8 cellular contexts compared by ENCODE assay signal in genomic region chr4:127586922-127587571, GRCh38. TPM values are rescaled to one million over a fixed set of nuclear protein-coding genes. Genes with fewer than 3 reads are reported as not detected.
DNase-seq lines count a peak whose midpoint lies in the region; ATAC-seq and TF ChIP-seq lines count a peak whose summit lies in the region.

No MANE protein-coding gene starts in this region.

- no peaks in the 10 kb centered on the region for H3K4me1 ChIP-seq in H9 (ENCODE audit: insufficient read depth, low read length)
- no peaks in the 10 kb centered on the region for H3K4me1 ChIP-seq in heart left ventricle
- H3K4me1 ChIP-seq in thyroid gland, result no peaks in the 10 kb centered on the region

- no peak overlapping the region for H3K23ac ChIP-seq in H9 (ENCODE audit: insufficient read length, low read depth, low read length)

- no peaks in the 10 kb centered on the region for H3K36me3 Mint-ChIP-seq in activated naive CD4-positive, alpha-beta T cell treated with anti-CD3 and anti-CD28 coated beads, Interleukin-2, amount 50 U/mL, for 72 hours
- H3K36me3 Mint-ChIP-seq in H9 (ENCODE audit: insufficient read depth in 1 of 3, low read depth in 3 of 3), result peaks cover 3 to 7% (median 4%) of the 10 kb centered on the region in 3 experiments; a peak in 3 of 7 replicates

- H2AFZ ChIP-seq in H9 (ENCODE audit: low read length), result no peak overlapping the region

- H3K18ac ChIP-seq in H9 (ENCODE audit: insufficient read length, low read depth, low read length), result no peak overlapping the region

- no peaks in the 10 kb centered on the region; the same call in 1 of the 2 replicates for H3K27me3 Mint-ChIP-seq in H9 (ENCODE audit: low read depth)

- no peak overlapping the region for H3T11ph ChIP-seq in H9 (ENCODE audit: low read length)

- no peak overlapping the region for H2BK5ac ChIP-seq in H9 (ENCODE audit: insufficient read length, low read length)

- DNase-seq in activated naive CD4-positive, alpha-beta T cell treated with anti-CD3 and anti-CD28 coated beads, Interleukin-2, amount 50 U/mL, for 72 hours (ENCODE audit: low spot score in 2 of 2), result no peak
- no peak for DNase-seq in activated naive CD4-positive, alpha-beta T cell (lab: John Stamatoyannopoulos, UW)
- DNase-seq in H9 (peak; percentile 74), KG1 (lab: John Stamatoyannopoulos, UW) (peak; percentile 7), SKM-1 (lab: John Stamatoyannopoulos, UW; ENCODE audit: unreplicated experiment) (peak; percentile 29), heart left ventricle (no peak), thyroid gland (peak; percentile 8 to 23), NCI-H187 (lab: John Stamatoyannopoulos, UW) (no peak)

- H3K9me3 ChIP-seq in H9 (ENCODE audit: control insufficient read depth, low read depth, low read length) (no peaks in the 10 kb centered on the region), heart left ventricle (no peaks in the 10 kb centered on the region), thyroid gland (no peaks in the 10 kb centered on the region)

- no peaks in the 10 kb centered on the region for H4K20me1 ChIP-seq in H9 (ENCODE audit: control insufficient read depth, insufficient read depth, insufficient read length)

- H3K9ac ChIP-seq in H9 (ENCODE audit: extremely low read depth, insufficient read length, low read length), result no peak overlapping the region

- TF ChIP-seq POLR2A in heart left ventricle (IDR thresholded peaks at IDR 0.05) (no peak), thyroid gland (IDR thresholded peaks at IDR 0.05) (no peak)

- intact Hi-C loops in heart left ventricle (cut with DNase I), result no loop called here
- intact Hi-C loops in thyroid gland (cut with DNase I), result no loop called here

- TF ChIP-seq CTCF in H9 (conservative IDR thresholded peaks at IDR 0.05) (peak; percentile 83), heart left ventricle (IDR thresholded peaks at IDR 0.05) (peak; percentile 41 to 65 (median 58)), thyroid gland (IDR thresholded peaks at IDR 0.05) (peak in 5 of 6 experiments; percentile 26 to 78 (median 56))

- H4K8ac ChIP-seq in H9 (replicated peaks; ENCODE audit: insufficient read length, low read depth, low read length), result no peak overlapping the region

- WGBS in H9 (ENCODE audit: extremely low coverage, insufficient read length, low lambda C conversion rate), result no CpG with 5 or more reads among the region's 1 CpG
- WGBS in heart left ventricle, 4 donors, result 0 to 2% (median 0%) methylated on average over 1 of the region's 1 CpG
- WGBS in thyroid gland, 2 donors, result 0 to 6% methylated on average over 1 of the region's 1 CpG

- no peak overlapping the region for H3K56ac ChIP-seq in H9 (ENCODE audit: insufficient read length, low read depth, low read length)

- H3K4me3 Mint-ChIP-seq in H9, result no peak overlapping the region

- H3K14ac ChIP-seq in H9 (ENCODE audit: insufficient read depth, low read length), result no peak overlapping the region

- no peak overlapping the region for H4K5ac ChIP-seq in H9 (ENCODE audit: insufficient read length, low read depth, low read length)

- H3K4ac ChIP-seq in H9 (ENCODE audit: low read depth, low read length), result no peak overlapping the region

- no peak overlapping the region for H4K91ac ChIP-seq in H9 (ENCODE audit: insufficient read length, low read depth, low read length)

- H3K4me1 Mint-ChIP-seq in H9, result peaks cover 8% of the 10 kb centered on the region in 2 experiments

- H3K79me1 ChIP-seq in H9 (ENCODE audit: insufficient read depth, low read depth, low read length, poor library complexity, severe bottlenecking), result no peaks in the 10 kb centered on the region

- no peak overlapping the region for H2BK12ac ChIP-seq in H9 (ENCODE audit: insufficient read length, low read depth, low read length)

- H3K4me3 ChIP-seq in heart left ventricle (no peak overlapping the region), thyroid gland (replicated peaks in 1 of 3) (no peak overlapping the region)

- no peak overlapping the region for H2BK120ac ChIP-seq in H9 (ENCODE audit: low read depth, low read length, poor library complexity, severe bottlenecking)

- H3K23me2 ChIP-seq in H9 (ENCODE audit: insufficient read length, low read depth, low read length, poor library complexity, severe bottlenecking), result no peaks in the 10 kb centered on the region

- no peaks in the 10 kb centered on the region for H3K9me3 Mint-ChIP-seq in activated naive CD4-positive, alpha-beta T cell treated with anti-CD3 and anti-CD28 coated beads, Interleukin-2, amount 50 U/mL, for 72 hours
- H3K9me3 Mint-ChIP-seq in H9, result peaks cover 6 to 12% of the 10 kb centered on the region in 2 experiments; a peak in 2 of 5 replicates

- no peak overlapping the region for H2BK15ac ChIP-seq in H9 (ENCODE audit: low read depth, low read length)

- no peak overlapping the region for H2AK5ac ChIP-seq in H9 (ENCODE audit: insufficient read length, low read length)

- no peaks in the 10 kb centered on the region for H3K79me2 ChIP-seq in H9 (ENCODE audit: insufficient read depth, low read length)

- peak; percentile 43 to 63 for ATAC-seq in activated naive CD4-positive, alpha-beta T cell treated with anti-CD3 and anti-CD28 coated beads, Interleukin-2, amount 50 U/mL, for 72 hours
- peak in 2 of 4 donors; percentile 42 to 53 for ATAC-seq in heart left ventricle

- no peak overlapping the region for H2BK20ac ChIP-seq in H9 (ENCODE audit: low read depth, low read length, poor library complexity, severe bottlenecking)

- H3K36me3 ChIP-seq in heart left ventricle, result no peaks in the 10 kb centered on the region
- H3K36me3 ChIP-seq in thyroid gland, result no peaks in the 10 kb centered on the region

- no peak overlapping the region for H3K27ac ChIP-seq in H9 (ENCODE audit: insufficient read length, low read depth, low read length)
- no peak overlapping the region for H3K27ac ChIP-seq in heart left ventricle
- H3K27ac ChIP-seq in thyroid gland, result no peak overlapping the region

- H3K27me3 ChIP-seq in H9 (ENCODE audit: insufficient read depth, low read length), result no peaks in the 10 kb centered on the region
- H3K27me3 ChIP-seq in heart left ventricle, result peaks cover 0 to 3% (median 0%) of the 10 kb centered on the region in 9 donors
- no peaks in the 10 kb centered on the region for H3K27me3 ChIP-seq in thyroid gland

- H3K27ac Mint-ChIP-seq in activated naive CD4-positive, alpha-beta T cell treated with anti-CD3 and anti-CD28 coated beads, Interleukin-2, amount 50 U/mL, for 72 hours, result peak overlapping the region in 1 of 2 donors; percentile 32
- H3K27ac Mint-ChIP-seq in H9, result peak overlapping the region in 1 of 3 experiments; percentile 31; a peak in 2 of 7 replicates

- H3K4me2 ChIP-seq in H9 (ENCODE audit: insufficient read depth, insufficient read length, low read length), result no peak overlapping the region

RNA-seq across cellular contexts. Expression of gene INTU, which starts 45.7 kb away (rescaled TPM):
- total RNA-seq in activated naive CD4-positive, alpha-beta T cell treated with anti-CD3 and anti-CD28 coated beads, Interleukin-2, amount 50 U/mL, for 72 hours, result under 1 TPM; 0.21 to 0.75 TPM
- total RNA-seq in H9 (2021) (10.7 and 11.4 TPM in 2 replicates), heart left ventricle (1 to 10 TPM; 2.4 to 7.6 (median 4.2) TPM), thyroid gland (10 to 100 TPM; 11.4 to 23.0 (median 12.8) TPM)
- 1 to 10 TPM; 1.6 to 3.2 TPM for polyA plus RNA-seq in heart left ventricle

Comparison
In these comparisons a context has a peak if more than half of its experiments do, and no peak if none do; other contexts are left out.
1. DNase-seq: peak in H9 (single experiment), KG1 (single experiment), SKM-1 (single experiment) and thyroid gland (2 of 2); none in activated naive CD4-positive, alpha-beta T cell treated with anti-CD3 and anti-CD28 coated beads, Interleukin-2, amount 50 U/mL, for 72 hours (0 of 2), activated naive CD4-positive, alpha-beta T cell (0 of 4), heart left ventricle (0 of 5) and NCI-H187 (0 of 2).
2. Peak in every context shown above with its lines, with median percentiles within 50 percentile points of each other: CTCF ChIP-seq.